Comparison of ENCODE assay signal across 14 cellular contexts in the genomic region with DNA sequence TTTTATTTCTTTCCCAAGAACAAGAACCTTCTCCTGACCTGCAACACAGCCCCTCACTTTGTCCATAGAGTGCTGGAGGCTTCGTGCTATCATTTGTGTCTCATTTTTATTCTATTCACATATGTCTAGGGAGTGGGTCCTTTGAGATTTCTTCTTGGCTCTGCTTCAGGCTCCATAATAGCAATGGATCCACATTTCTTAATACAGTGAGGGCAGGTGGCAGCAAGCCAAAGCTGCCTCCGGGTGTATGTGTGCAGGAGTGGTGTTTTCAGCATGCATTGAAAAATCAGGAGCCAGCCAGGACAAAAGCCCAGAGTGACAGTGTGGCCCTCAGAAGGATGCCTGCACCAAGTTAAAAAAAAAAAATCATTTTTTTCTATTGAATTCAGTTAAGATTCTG.
DNase-seq lines count a peak whose midpoint lies in the region; ATAC-seq and TF ChIP-seq lines count a peak whose summit lies in the region.
"Had no signal": no experiment of that assay in that cellular context is flagged by ENCODE, and none has a peak within 500 bp of the region (broad histone marks: within the 10 kb centered on the region; RNA-seq: fewer than 3 reads in every experiment).

No MANE protein-coding gene starts in this region.

- H2AK5ac ChIP-seq in mesendoderm (ENCODE audit: low read length): peak overlapping the region; percentile 19

- no peak overlapping the region for H2BK5ac ChIP-seq in mesendoderm (ENCODE audit: low read length)

- no peaks in the 10 kb centered on the region for H3K36me3 Mint-ChIP-seq in activated naive CD8-positive, alpha-beta T cell treated with anti-CD3 and anti-CD28 coated beads, Interleukin-2, amount 50 U/mL, for 24 hours (ENCODE audit: low read depth)
- H3K36me3 Mint-ChIP-seq: CD8-positive, alpha-beta T cell had no signal

- BruUV-seq in mammary epithelial cell (replicated peaks; lab: Mats Ljungman, UMichigan): no TSS peak

- H3K56ac ChIP-seq in mesendoderm (ENCODE audit: low read length): no peak overlapping the region

- no peak overlapping the region for H4K8ac ChIP-seq in mesendoderm (ENCODE audit: low read depth, low read length)

- no peaks in the 10 kb centered on the region for H3K27me3 Mint-ChIP-seq in activated naive CD8-positive, alpha-beta T cell treated with anti-CD3 and anti-CD28 coated beads, Interleukin-2, amount 50 U/mL, for 24 hours

- CTCF ChIA-PET in mammary epithelial cell (lab: Charles Lee; ENCODE audit: low non-redundant PET): no interaction called here

- H3K4me3 ChIP-seq in mammary epithelial cell (replicated peaks in 1 of 3; ENCODE audit: insufficient read depth in 1 of 3, low read depth in 2 of 3, low read length in 3 of 3) (no peak overlapping the region), mesendoderm (ENCODE audit: low read length) (no peak overlapping the region)
- H3K4me3 ChIP-seq: mucosa of descending colon, psoas muscle had no signal

- H3K9me3 Mint-ChIP-seq in activated naive CD8-positive, alpha-beta T cell treated with anti-CD3 and anti-CD28 coated beads, Interleukin-2, amount 50 U/mL, for 24 hours: no peaks in the 10 kb centered on the region
- H3K9me3 Mint-ChIP-seq: CD8-positive, alpha-beta T cell had no signal

- H4K5ac ChIP-seq in mesendoderm (ENCODE audit: low read length): no peak overlapping the region

- H3K18ac ChIP-seq in mesendoderm (ENCODE audit: low read length): peak overlapping the region; percentile 78

- H2BK120ac ChIP-seq in mesendoderm (ENCODE audit: low read depth, low read length): no peak overlapping the region

- no peaks in the 10 kb centered on the region for H3K36me3 ChIP-seq in mammary epithelial cell (ENCODE audit: insufficient read depth, low read length)
- peaks cover 2% of the 10 kb centered on the region for H3K36me3 ChIP-seq in mesendoderm (ENCODE audit: control insufficient read depth, insufficient read depth, low read length)

- dilution Hi-C loops in mammary epithelial cell (cut with HindIII; ENCODE audit: low sequenced_read_pairs): no loop called here

- H3K27me3 ChIP-seq in mammary epithelial cell (ENCODE audit: insufficient read depth, low read length): no peaks in the 10 kb centered on the region
- H3K27me3 ChIP-seq in mesendoderm (ENCODE audit: insufficient read depth, low read length, poor library complexity): no peaks in the 10 kb centered on the region

- H4K20me1 ChIP-seq in mammary epithelial cell (ENCODE audit: insufficient read depth, low read length): no peaks in the 10 kb centered on the region

- H3K4me2 ChIP-seq in mammary epithelial cell (ENCODE audit: insufficient read depth, low read depth, low read length) (no peak overlapping the region), mesendoderm (ENCODE audit: low read length) (no peak overlapping the region)

- no peaks in the 10 kb centered on the region for H3K79me2 ChIP-seq in mammary epithelial cell (ENCODE audit: insufficient read depth, low read length)
- peaks cover 29% of the 10 kb centered on the region for H3K79me2 ChIP-seq in mesendoderm (ENCODE audit: control insufficient read depth, insufficient read depth, low read length)

- H3K9ac ChIP-seq in mammary epithelial cell (ENCODE audit: insufficient read depth, low read length) (no peak overlapping the region), mesendoderm (ENCODE audit: low read length) (no peak overlapping the region)

- in situ Hi-C loops in mammary epithelial cell (cut with MboI; ENCODE audit: low sequenced_read_pairs in 2 of 2): no loop called here

- no peak overlapping the region for H2AFZ ChIP-seq in mammary epithelial cell (ENCODE audit: low read depth, low read length)

- no peak overlapping the region for H3K27ac ChIP-seq in mammary epithelial cell (ENCODE audit: insufficient read depth, low read depth, low read length)
- no peak overlapping the region for H3K27ac ChIP-seq in mesendoderm (ENCODE audit: low read depth, low read length)

- H3K79me1 ChIP-seq in mesendoderm (ENCODE audit: low read length): peaks cover 11% of the 10 kb centered on the region

- WGBS in mammary epithelial cell (ENCODE audit: low coverage, missing lambda C conversion rate): 50% methylated on average over 2 of the region's 2 CpGs
- no CpG with 5 or more reads among the region's 2 CpGs for WGBS in mesendoderm (ENCODE audit: extremely low coverage, insufficient coverage, low lambda C conversion rate)

- no peak for TF ChIP-seq CTCF in mammary epithelial cell (conservative IDR thresholded peaks at IDR 0.05 in 1 of 2, IDR thresholded peaks at IDR 0.05 in 1 of 2; ENCODE audit: extremely low read depth in 1 of 2, insufficient read depth in 1 of 2, low read depth in 1 of 2, low read length in 2 of 2)

- intact Hi-C loops in mammary epithelial cell (cut with micrococcal nuclease): no loop called here

- peak overlapping the region; percentile 59 for H3K4ac ChIP-seq in mesendoderm (ENCODE audit: low read depth, low read length)

- no peak overlapping the region for H3K27ac Mint-ChIP-seq in activated naive CD8-positive, alpha-beta T cell treated with anti-CD3 and anti-CD28 coated beads, Interleukin-2, amount 50 U/mL, for 24 hours
- H3K27ac Mint-ChIP-seq: CD8-positive, alpha-beta T cell; T-helper 17 cell had no signal

- H3K23ac ChIP-seq in mesendoderm (ENCODE audit: low read length): no peak overlapping the region

- DNase-seq in D341Med (ENCODE audit: low spot score): peak; percentile 36
- peak; percentile 62 for DNase-seq in NCI-H1105 (lab: John Stamatoyannopoulos, UW)
- DNase-seq in mammary epithelial cell: peak; percentile 30
- no peak for DNase-seq in mesendoderm
- no peak for DNase-seq in stimulated activated CD8-positive, alpha-beta memory T cell treated with anti-CD3 and anti-CD28 coated beads, Interleukin-4, amount 100 ng/mL, for 48 hours
- DNase-seq in activated naive CD8-positive, alpha-beta T cell treated with anti-CD3 and anti-CD28 coated beads, Interleukin-2, amount 50 U/mL, for 24 hours: no peak
- DNase-seq: activated CD4-positive, alpha-beta T cell treated with anti-CD3 and anti-CD28 coated beads, Interleukin-2, amount 50 U/mL, for 48 hours; activated effector memory CD4-positive, alpha-beta T cell treated with anti-CD3 and anti-CD28 coated beads, Interleukin-2, amount 50 U/mL, for 16 hours; CD8-positive, alpha-beta T cell; mucosa of descending colon; T-helper 17 cell had no signal

- H3K4me3 Mint-ChIP-seq in activated naive CD8-positive, alpha-beta T cell treated with anti-CD3 and anti-CD28 coated beads, Interleukin-2, amount 50 U/mL, for 24 hours: no peak overlapping the region
- H3K4me3 Mint-ChIP-seq: CD8-positive, alpha-beta T cell; T-helper 17 cell had no signal

- no peak overlapping the region for H2BK15ac ChIP-seq in mesendoderm (replicated peaks; ENCODE audit: low read depth)

- H3K4me1 Mint-ChIP-seq in activated naive CD8-positive, alpha-beta T cell treated with anti-CD3 and anti-CD28 coated beads, Interleukin-2, amount 50 U/mL, for 24 hours: peaks cover 9% of the 10 kb centered on the region

- H3K9me3 ChIP-seq in mammary epithelial cell (replicated peaks; ENCODE audit: insufficient read depth, low read length): no peaks in the 10 kb centered on the region
- H3K9me3 ChIP-seq: mucosa of descending colon, psoas muscle had no signal

- peaks cover 35% of the 10 kb centered on the region for H3K4me1 ChIP-seq in mammary epithelial cell (ENCODE audit: insufficient read depth, low read length)
- H3K4me1 ChIP-seq in mesendoderm (ENCODE audit: control insufficient read depth, low read depth, low read length): peaks cover 10% of the 10 kb centered on the region

- no peak for ATAC-seq in HG02852 (IDR thresholded peaks at IDR 0.05; ENCODE audit: unreplicated experiment)
- ATAC-seq in activated naive CD8-positive, alpha-beta T cell treated with anti-CD3 and anti-CD28 coated beads, Interleukin-2, amount 50 U/mL, for 24 hours: no peak
- no peak for ATAC-seq in GM19023 (IDR thresholded peaks at IDR 0.05; ENCODE audit: unreplicated experiment)
- ATAC-seq: CD8-positive, alpha-beta T cell; mucosa of descending colon; psoas muscle; T-helper 17 cell had no signal

Comparison
In these comparisons a context has a peak if more than half of its experiments do, and no peak if none do; other contexts are left out.
1. DNase-seq: peak in D341Med (single experiment), NCI-H1105 (single experiment) and mammary epithelial cell (single experiment); none in mesendoderm (single experiment), stimulated activated CD8-positive, alpha-beta memory T cell treated with anti-CD3 and anti-CD28 coated beads, Interleukin-4, amount 100 ng/mL, for 48 hours (single experiment) and activated naive CD8-positive, alpha-beta T cell treated with anti-CD3 and anti-CD28 coated beads, Interleukin-2, amount 50 U/mL, for 24 hours (single experiment).